ENCODE assay signal across 22 cellular contexts in the genomic region with DNA sequence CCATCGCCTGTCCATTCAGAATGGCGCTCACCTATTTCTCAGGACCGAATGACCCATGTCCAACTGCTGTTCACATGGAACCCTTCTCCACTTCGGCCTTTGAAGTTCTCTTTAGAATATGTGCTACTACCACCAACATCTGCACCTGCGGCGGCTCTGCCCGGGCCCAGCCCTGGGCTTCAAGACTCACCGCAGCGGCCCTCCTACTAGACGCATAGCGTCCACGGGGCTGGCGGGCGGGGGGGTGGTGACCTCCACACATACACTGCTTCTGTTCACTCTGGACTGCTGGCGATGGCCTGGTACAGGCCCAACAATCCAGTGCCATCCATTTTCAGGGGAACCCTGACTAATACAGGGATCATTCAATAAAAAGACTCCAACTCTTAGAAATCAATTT.
"Had no signal": no experiment of that assay in that cellular context is flagged by ENCODE, and none has a peak within 500 bp of the region (broad histone marks: within the 10 kb centered on the region; RNA-seq: fewer than 3 reads in every experiment).

No MANE protein-coding gene starts in this region.

- DNase-seq: central memory CD4-positive, alpha-beta T cell; dorsolateral prefrontal cortex; effector CD4-positive, alpha-beta T cell; hypothalamus; immature natural killer cell; islet precursor cell; natural killer cell; right lobe of liver; small intestine; stimulated activated CD4-positive, alpha-beta T cell treated with anti-CD3 and anti-CD28 coated beads, Interleukin-12 subunit alpha, Interleukin-12 subunit beta, amount 100 ng/mL, for 4 hours; stimulated activated CD4-positive, alpha-beta T cell treated with anti-CD3 and anti-CD28 coated beads, Interleukin-1b, Interleukin-23, amount 100 ng/mL, for 48 hours; stimulated activated CD4-positive, alpha-beta T cell treated with anti-CD3 and anti-CD28 coated beads, Interleukin-4, amount 100 ng/mL, for 24 hours; stimulated activated naive CD8-positive, alpha-beta T cell treated with anti-CD3 and anti-CD28 coated beads, Interleukin-15, Interleukin-2, amounts not matched to agents 100 U/mL and 50 U/mL, for 24 hours; substantia nigra; testis; tibial artery had no signal

- H3K9ac ChIP-seq: parathyroid adenoma had no signal

- H3K27me3 ChIP-seq: dorsolateral prefrontal cortex, neutrophil, right lobe of liver, testis, tibial artery, upper lobe of left lung had no signal

- H3K36me3 ChIP-seq: right lobe of liver, tibial artery had no signal

- ATAC-seq: esophagus mucosa; natural killer cell; right lobe of liver; stimulated activated effector memory CD8-positive, alpha-beta T cell treated with anti-CD3 and anti-CD28 coated beads, Interleukin-12 subunit alpha, Interleukin-12 subunit beta, amount 100 ng/mL, for 72 hours; stimulated activated naive CD8-positive, alpha-beta T cell treated with anti-CD3 and anti-CD28 coated beads, Interleukin-15, Interleukin-2, amounts not matched to agents 100 U/mL and 50 U/mL, for 24 hours had no signal

- H3K27ac ChIP-seq: dorsolateral prefrontal cortex, epithelial cell of prostate, neutrophil, parathyroid adenoma, right lobe of liver, testis, tibial artery, upper lobe of left lung had no signal

- H3K4me1 ChIP-seq: right lobe of liver, testis, tibial artery, upper lobe of left lung had no signal

- H3K4me3 ChIP-seq: dorsolateral prefrontal cortex, right lobe of liver, testis, tibial artery, upper lobe of left lung had no signal

- H3K9me3 ChIP-seq: neutrophil, right lobe of liver, testis, tibial artery, upper lobe of left lung had no signal
